Comparison of ENCODE assay signal across 29 cellular contexts in genomic region chr17:66970797-66971196, GRCh38. TPM values are rescaled to one million over a fixed set of nuclear protein-coding genes. Genes with fewer than 3 reads are reported as not detected.
"Had no signal": no experiment of that assay in that cellular context is flagged by ENCODE, and none has a peak within 500 bp of the region (broad histone marks: within the 10 kb centered on the region; RNA-seq: fewer than 3 reads in every experiment).

No MANE protein-coding gene starts in this region.

- H3K36me3 ChIP-seq: colonic mucosa, gastrocnemius medialis, heart left ventricle, neutrophil, right lobe of liver, suprapubic skin, transverse colon had no signal

- H3K4me2 ChIP-seq: hepatocyte had no signal

- H3K4me3 ChIP-seq: colonic mucosa, gastrocnemius medialis, heart left ventricle, hepatocyte, lung, mucosa of descending colon, right lobe of liver, suprapubic skin, transverse colon had no signal

- H3K4me1 ChIP-seq: colonic mucosa, parathyroid adenoma had no signal

- H3K27ac Mint-ChIP-seq: dendritic cell treated with granulocyte-macrophage colony-stimulating factor and Interleukin-4, amounts not matched to agents 40 ng/mL and 50 ng/mL, for 4 days; endodermal cell; mesothelial cell of epicardium; naive B cell; natural killer cell treated with Interleukin-12 subunit alpha and Interleukin-12 subunit beta and Interleukin-15 and Interleukin-18, amount 100 ng/mL, for 72 hours; progenitor cell of endocrine pancreas had no signal

- H3K9me3 ChIP-seq: colonic mucosa, gastrocnemius medialis, heart left ventricle, mucosa of descending colon, neutrophil, right lobe of liver, suprapubic skin, transverse colon had no signal

- H2AFZ ChIP-seq: hepatocyte, parathyroid adenoma had no signal

- H3K36me3 Mint-ChIP-seq: mesothelial cell of epicardium; natural killer cell treated with Interleukin-12 subunit alpha and Interleukin-12 subunit beta and Interleukin-15 and Interleukin-18, amount 100 ng/mL, for 72 hours had no signal

- H3K79me2 ChIP-seq: hepatocyte, parathyroid adenoma had no signal

- H3K4me3 Mint-ChIP-seq: dendritic cell treated with granulocyte-macrophage colony-stimulating factor and Interleukin-4, amounts not matched to agents 40 ng/mL and 50 ng/mL, for 4 days; endodermal cell; mesothelial cell of epicardium; naive B cell; natural killer cell treated with Interleukin-12 subunit alpha and Interleukin-12 subunit beta and Interleukin-15 and Interleukin-18, amount 100 ng/mL, for 72 hours; stimulated activated naive CD8-positive, alpha-beta T cell treated with anti-CD3 and anti-CD28 coated beads, Interleukin-15, amount 100 ng/mL, for 72 hours had no signal

- H3K9me3 Mint-ChIP-seq: dendritic cell treated with granulocyte-macrophage colony-stimulating factor and Interleukin-4, amounts not matched to agents 40 ng/mL and 50 ng/mL, for 4 days; endodermal cell; mesothelial cell of epicardium; natural killer cell treated with Interleukin-12 subunit alpha and Interleukin-12 subunit beta and Interleukin-15 and Interleukin-18, amount 100 ng/mL, for 72 hours; stimulated activated naive CD8-positive, alpha-beta T cell treated with anti-CD3 and anti-CD28 coated beads, Interleukin-15, amount 100 ng/mL, for 72 hours had no signal

- H3K9ac ChIP-seq: parathyroid adenoma had no signal

- DNase-seq: colonic mucosa; effector CD8-positive, alpha-beta T cell; endodermal cell; foreskin fibroblast; gastrocnemius medialis; kidney; mesenchymal stem cell; mucosa of descending colon; naive B cell; right lobe of liver; small intestine; stimulated activated CD4-positive, alpha-beta T cell treated with anti-CD3 and anti-CD28 coated beads, Interleukin-1b, Interleukin-23, amount 100 ng/mL, for 48 hours; stimulated activated CD4-positive, alpha-beta T cell treated with anti-CD3 and anti-CD28 coated beads, Interleukin-4, amount 100 ng/mL, for 1 hour; stimulated activated CD8-positive, alpha-beta memory T cell treated with anti-CD3 and anti-CD28 coated beads, Interleukin-4, amount 100 ng/mL, for 48 hours; stimulated activated naive CD4-positive, alpha-beta T cell; stimulated activated naive CD8-positive, alpha-beta T cell treated with anti-CD3 and anti-CD28 coated beads, Interleukin-15, amount 100 ng/mL, for 72 hours; transverse colon had no signal

- H3K27ac ChIP-seq: colonic mucosa, epithelial cell of prostate, gastrocnemius medialis, heart left ventricle, hepatocyte, neutrophil, parathyroid adenoma, right lobe of liver, suprapubic skin, transverse colon had no signal

RNA-seq across cellular contexts. Expression of gene CACNG4, which starts 6.3 kb away (rescaled TPM):
- total RNA-seq: gastrocnemius medialis; glomerular endothelial cell; natural killer cell treated with Interleukin-12 subunit alpha and Interleukin-12 subunit beta and Interleukin-15 and Interleukin-18, amount 100 ng/mL, for 72 hours; right lobe of liver had no signal
